Comparison of ENCODE assay signal across 1 cellular context in the genomic region with DNA sequence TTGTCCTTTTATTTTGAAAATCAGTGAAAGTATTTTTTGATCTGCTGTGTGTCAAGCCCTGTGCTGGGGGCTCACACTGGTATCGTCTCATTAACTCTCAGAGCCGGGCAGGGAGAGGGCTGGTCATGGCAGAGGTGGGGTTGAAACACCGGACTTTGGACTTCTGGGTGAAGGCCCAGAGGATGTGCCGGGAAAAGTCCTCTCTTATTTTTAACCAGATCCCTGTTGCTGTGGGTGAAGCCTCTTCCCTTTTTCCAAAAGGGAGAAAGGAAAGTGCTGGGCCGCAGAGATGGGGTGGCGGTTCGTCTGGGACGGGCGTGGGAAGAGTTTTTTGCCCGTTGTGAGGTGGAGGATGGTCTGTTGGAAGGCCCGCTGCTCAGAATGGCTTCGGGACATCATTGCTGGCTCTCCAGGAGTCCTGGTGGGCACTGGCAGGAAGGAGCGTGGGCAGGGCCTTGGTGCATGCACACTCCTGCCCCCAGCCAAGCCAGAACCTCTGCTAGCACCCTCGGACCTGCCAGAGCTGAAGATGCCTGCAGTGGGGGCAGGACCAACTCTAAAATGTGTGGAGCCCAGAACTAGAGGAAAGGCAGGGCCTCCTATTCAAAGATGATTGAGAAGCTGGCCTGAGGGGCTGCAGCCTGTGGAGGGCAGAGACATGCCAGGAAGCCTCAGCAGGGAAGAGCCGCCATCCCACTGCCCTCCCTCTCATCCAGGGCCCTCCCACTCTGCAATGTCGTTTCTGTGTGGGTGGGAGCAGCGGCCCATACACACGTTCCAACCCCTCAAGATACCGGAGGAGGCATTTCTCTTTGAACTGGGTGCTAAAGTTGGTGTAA.
TF ChIP-seq lines count a peak whose summit lies in the region.

No MANE protein-coding gene starts in this region.

TF ChIP-seq in HepG2, 621 proteins besides CTCF, POLR2A, EP300 and RAD21 (continued from another document and continues in another):
- TF ChIP-seq, protein P1, sequence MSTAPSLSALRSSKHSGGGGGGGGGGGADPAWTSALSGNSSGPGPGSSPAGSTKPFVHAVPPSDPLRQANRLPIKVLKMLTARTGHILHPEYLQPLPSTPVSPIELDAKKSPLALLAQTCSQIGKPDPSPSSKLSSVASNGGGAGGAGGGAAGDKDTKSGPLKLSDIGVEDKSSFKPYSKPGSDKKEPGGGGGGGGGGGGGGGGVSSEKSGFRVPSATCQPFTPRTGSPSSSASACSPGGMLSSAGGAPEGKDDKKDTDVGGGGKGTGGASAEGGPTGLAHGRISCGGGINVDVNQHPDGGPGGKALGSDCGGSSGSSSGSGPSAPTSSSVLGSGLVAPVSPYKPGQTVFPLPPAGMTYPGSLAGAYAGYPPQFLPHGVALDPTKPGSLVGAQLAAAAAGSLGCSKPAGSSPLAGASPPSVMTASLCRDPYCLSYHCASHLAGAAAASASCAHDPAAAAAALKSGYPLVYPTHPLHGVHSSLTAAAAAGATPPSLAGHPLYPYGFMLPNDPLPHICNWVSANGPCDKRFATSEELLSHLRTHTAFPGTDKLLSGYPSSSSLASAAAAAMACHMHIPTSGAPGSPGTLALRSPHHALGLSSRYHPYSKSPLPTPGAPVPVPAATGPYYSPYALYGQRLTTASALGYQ (CRISPR knock-in tag; IDR thresholded peaks at IDR 0.05): no peak
- TF ChIP-seq, protein P2, sequence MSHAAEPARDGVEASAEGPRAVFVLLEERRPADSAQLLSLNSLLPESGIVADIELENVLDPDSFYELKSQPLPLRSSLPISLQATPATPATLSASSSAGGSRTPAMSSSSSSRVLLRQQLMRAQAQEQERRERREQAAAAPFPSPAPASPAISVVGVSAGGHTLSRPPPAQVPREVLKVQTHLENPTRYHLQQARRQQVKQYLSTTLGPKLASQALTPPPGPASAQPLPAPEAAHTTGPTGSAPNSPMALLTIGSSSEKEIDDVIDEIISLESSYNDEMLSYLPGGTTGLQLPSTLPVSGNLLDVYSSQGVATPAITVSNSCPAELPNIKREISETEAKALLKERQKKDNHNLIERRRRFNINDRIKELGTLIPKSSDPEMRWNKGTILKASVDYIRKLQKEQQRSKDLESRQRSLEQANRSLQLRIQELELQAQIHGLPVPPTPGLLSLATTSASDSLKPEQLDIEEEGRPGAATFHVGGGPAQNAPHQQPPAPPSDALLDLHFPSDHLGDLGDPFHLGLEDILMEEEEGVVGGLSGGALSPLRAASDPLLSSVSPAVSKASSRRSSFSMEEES (CRISPR knock-in tag; IDR thresholded peaks at IDR 0.05): no peak
- TF ChIP-seq ASH2L (IDR thresholded peaks at IDR 0.05; ENCODE audit: insufficient read length, low read depth, low read length) (peak; percentile 75), SMAD9 (CRISPR knock-in tag; IDR thresholded peaks at IDR 0.05) (no peak), ONECUT2 (CRISPR knock-in tag; IDR thresholded peaks at IDR 0.05) (no peak), ZNF614 (CRISPR knock-in tag; IDR thresholded peaks at IDR 0.05; ENCODE audit: borderline replicate concordance) (peak; percentile 26; the same call in 1 of the 2 replicates), ZNF431 (CRISPR knock-in tag; IDR thresholded peaks at IDR 0.05; ENCODE audit: borderline replicate concordance, low read depth) (no peak), ZNF17 (CRISPR knock-in tag; IDR thresholded peaks at IDR 0.05) (no peak), ZFX (CRISPR knock-in tag; IDR thresholded peaks at IDR 0.05; ENCODE audit: low read depth) (peak; percentile 58), ZBTB42 (CRISPR knock-in tag; IDR thresholded peaks at IDR 0.05) (no peak), RCOR2 (CRISPR knock-in tag; IDR thresholded peaks at IDR 0.05) (0 out of 2 replicates have a peak, but pooled peaks have one; percentile 16), SOX5 (CRISPR knock-in tag; IDR thresholded peaks at IDR 0.05; ENCODE audit: borderline replicate concordance) (peak; percentile 41; the same call in 1 of the 2 replicates), RXRA (CRISPR knock-in tag; IDR thresholded peaks at IDR 0.05) (peak; percentile 29; the same call in 1 of the 2 replicates), NBN (conservative IDR thresholded peaks at IDR 0.05) (no peak), DPF2 (CRISPR knock-in tag; IDR thresholded peaks at IDR 0.05; ENCODE audit: borderline replicate concordance, low read depth) (no peak), ZNF501 (CRISPR knock-in tag; IDR thresholded peaks at IDR 0.05) (no peak; the same call in 1 of the 2 replicates), HNRNPLL (IDR thresholded peaks at IDR 0.05; ENCODE audit: low read depth, low read length, poor library complexity, severe bottlenecking) (no peak), RFX5 (IDR thresholded peaks at IDR 0.05; ENCODE audit: low read depth, low read length) (no peak), ZNF343 (CRISPR knock-in tag; IDR thresholded peaks at IDR 0.05) (no peak), ZC3H13 (CRISPR knock-in tag; IDR thresholded peaks at IDR 0.05) (no peak), RBFOX2 (IDR thresholded peaks at IDR 0.05; ENCODE audit: low read depth, low read length) (no peak), HES4 (CRISPR knock-in tag; IDR thresholded peaks at IDR 0.05; ENCODE audit: borderline replicate concordance) (peak; percentile 44; the same call in 1 of the 2 replicates), REPIN1 (CRISPR knock-in tag; IDR thresholded peaks at IDR 0.05; ENCODE audit: borderline replicate concordance, low read depth) (peak; percentile 55; the same call in 1 of the 2 replicates), ZNF766 (CRISPR knock-in tag; IDR thresholded peaks at IDR 0.05; ENCODE audit: borderline replicate concordance) (no peak)
- TF ChIP-seq, protein P3, sequence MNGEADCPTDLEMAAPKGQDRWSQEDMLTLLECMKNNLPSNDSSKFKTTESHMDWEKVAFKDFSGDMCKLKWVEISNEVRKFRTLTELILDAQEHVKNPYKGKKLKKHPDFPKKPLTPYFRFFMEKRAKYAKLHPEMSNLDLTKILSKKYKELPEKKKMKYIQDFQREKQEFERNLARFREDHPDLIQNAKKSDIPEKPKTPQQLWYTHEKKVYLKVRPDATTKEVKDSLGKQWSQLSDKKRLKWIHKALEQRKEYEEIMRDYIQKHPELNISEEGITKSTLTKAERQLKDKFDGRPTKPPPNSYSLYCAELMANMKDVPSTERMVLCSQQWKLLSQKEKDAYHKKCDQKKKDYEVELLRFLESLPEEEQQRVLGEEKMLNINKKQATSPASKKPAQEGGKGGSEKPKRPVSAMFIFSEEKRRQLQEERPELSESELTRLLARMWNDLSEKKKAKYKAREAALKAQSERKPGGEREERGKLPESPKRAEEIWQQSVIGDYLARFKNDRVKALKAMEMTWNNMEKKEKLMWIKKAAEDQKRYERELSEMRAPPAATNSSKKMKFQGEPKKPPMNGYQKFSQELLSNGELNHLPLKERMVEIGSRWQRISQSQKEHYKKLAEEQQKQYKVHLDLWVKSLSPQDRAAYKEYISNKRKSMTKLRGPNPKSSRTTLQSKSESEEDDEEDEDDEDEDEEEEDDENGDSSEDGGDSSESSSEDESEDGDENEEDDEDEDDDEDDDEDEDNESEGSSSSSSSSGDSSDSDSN (CRISPR knock-in tag; IDR thresholded peaks at IDR 0.05): no peak
- TF ChIP-seq, protein P4, sequence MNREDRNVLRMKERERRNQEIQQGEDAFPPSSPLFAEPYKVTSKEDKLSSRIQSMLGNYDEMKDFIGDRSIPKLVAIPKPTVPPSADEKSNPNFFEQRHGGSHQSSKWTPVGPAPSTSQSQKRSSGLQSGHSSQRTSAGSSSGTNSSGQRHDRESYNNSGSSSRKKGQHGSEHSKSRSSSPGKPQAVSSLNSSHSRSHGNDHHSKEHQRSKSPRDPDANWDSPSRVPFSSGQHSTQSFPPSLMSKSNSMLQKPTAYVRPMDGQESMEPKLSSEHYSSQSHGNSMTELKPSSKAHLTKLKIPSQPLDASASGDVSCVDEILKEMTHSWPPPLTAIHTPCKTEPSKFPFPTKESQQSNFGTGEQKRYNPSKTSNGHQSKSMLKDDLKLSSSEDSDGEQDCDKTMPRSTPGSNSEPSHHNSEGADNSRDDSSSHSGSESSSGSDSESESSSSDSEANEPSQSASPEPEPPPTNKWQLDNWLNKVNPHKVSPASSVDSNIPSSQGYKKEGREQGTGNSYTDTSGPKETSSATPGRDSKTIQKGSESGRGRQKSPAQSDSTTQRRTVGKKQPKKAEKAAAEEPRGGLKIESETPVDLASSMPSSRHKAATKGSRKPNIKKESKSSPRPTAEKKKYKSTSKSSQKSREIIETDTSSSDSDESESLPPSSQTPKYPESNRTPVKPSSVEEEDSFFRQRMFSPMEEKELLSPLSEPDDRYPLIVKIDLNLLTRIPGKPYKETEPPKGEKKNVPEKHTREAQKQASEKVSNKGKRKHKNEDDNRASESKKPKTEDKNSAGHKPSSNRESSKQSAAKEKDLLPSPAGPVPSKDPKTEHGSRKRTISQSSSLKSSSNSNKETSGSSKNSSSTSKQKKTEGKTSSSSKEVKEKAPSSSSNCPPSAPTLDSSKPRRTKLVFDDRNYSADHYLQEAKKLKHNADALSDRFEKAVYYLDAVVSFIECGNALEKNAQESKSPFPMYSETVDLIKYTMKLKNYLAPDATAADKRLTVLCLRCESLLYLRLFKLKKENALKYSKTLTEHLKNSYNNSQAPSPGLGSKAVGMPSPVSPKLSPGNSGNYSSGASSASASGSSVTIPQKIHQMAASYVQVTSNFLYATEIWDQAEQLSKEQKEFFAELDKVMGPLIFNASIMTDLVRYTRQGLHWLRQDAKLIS (CRISPR knock-in tag; IDR thresholded peaks at IDR 0.05): no peak
- TF ChIP-seq, protein P5, sequence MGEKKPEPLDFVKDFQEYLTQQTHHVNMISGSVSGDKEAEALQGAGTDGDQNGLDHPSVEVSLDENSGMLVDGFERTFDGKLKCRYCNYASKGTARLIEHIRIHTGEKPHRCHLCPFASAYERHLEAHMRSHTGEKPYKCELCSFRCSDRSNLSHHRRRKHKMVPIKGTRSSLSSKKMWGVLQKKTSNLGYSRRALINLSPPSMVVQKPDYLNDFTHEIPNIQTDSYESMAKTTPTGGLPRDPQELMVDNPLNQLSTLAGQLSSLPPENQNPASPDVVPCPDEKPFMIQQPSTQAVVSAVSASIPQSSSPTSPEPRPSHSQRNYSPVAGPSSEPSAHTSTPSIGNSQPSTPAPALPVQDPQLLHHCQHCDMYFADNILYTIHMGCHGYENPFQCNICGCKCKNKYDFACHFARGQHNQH (CRISPR knock-in tag; IDR thresholded peaks at IDR 0.05): 0 out of 2 replicates have a peak, but pooled peaks have one; percentile 28
- TF ChIP-seq, protein P6, sequence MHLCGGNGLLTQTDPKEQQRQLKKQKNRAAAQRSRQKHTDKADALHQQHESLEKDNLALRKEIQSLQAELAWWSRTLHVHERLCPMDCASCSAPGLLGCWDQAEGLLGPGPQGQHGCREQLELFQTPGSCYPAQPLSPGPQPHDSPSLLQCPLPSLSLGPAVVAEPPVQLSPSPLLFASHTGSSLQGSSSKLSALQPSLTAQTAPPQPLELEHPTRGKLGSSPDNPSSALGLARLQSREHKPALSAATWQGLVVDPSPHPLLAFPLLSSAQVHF (CRISPR knock-in tag; IDR thresholded peaks at IDR 0.05): no peak
- TF ChIP-seq, protein P7, sequence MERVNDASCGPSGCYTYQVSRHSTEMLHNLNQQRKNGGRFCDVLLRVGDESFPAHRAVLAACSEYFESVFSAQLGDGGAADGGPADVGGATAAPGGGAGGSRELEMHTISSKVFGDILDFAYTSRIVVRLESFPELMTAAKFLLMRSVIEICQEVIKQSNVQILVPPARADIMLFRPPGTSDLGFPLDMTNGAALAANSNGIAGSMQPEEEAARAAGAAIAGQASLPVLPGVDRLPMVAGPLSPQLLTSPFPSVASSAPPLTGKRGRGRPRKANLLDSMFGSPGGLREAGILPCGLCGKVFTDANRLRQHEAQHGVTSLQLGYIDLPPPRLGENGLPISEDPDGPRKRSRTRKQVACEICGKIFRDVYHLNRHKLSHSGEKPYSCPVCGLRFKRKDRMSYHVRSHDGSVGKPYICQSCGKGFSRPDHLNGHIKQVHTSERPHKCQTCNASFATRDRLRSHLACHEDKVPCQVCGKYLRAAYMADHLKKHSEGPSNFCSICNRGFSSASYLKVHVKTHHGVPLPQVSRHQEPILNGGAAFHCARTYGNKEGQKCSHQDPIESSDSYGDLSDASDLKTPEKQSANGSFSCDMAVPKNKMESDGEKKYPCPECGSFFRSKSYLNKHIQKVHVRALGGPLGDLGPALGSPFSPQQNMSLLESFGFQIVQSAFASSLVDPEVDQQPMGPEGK (CRISPR knock-in tag; IDR thresholded peaks at IDR 0.05): peak; percentile 48; the same call in 1 of the 2 replicates
- TF ChIP-seq, protein P8, sequence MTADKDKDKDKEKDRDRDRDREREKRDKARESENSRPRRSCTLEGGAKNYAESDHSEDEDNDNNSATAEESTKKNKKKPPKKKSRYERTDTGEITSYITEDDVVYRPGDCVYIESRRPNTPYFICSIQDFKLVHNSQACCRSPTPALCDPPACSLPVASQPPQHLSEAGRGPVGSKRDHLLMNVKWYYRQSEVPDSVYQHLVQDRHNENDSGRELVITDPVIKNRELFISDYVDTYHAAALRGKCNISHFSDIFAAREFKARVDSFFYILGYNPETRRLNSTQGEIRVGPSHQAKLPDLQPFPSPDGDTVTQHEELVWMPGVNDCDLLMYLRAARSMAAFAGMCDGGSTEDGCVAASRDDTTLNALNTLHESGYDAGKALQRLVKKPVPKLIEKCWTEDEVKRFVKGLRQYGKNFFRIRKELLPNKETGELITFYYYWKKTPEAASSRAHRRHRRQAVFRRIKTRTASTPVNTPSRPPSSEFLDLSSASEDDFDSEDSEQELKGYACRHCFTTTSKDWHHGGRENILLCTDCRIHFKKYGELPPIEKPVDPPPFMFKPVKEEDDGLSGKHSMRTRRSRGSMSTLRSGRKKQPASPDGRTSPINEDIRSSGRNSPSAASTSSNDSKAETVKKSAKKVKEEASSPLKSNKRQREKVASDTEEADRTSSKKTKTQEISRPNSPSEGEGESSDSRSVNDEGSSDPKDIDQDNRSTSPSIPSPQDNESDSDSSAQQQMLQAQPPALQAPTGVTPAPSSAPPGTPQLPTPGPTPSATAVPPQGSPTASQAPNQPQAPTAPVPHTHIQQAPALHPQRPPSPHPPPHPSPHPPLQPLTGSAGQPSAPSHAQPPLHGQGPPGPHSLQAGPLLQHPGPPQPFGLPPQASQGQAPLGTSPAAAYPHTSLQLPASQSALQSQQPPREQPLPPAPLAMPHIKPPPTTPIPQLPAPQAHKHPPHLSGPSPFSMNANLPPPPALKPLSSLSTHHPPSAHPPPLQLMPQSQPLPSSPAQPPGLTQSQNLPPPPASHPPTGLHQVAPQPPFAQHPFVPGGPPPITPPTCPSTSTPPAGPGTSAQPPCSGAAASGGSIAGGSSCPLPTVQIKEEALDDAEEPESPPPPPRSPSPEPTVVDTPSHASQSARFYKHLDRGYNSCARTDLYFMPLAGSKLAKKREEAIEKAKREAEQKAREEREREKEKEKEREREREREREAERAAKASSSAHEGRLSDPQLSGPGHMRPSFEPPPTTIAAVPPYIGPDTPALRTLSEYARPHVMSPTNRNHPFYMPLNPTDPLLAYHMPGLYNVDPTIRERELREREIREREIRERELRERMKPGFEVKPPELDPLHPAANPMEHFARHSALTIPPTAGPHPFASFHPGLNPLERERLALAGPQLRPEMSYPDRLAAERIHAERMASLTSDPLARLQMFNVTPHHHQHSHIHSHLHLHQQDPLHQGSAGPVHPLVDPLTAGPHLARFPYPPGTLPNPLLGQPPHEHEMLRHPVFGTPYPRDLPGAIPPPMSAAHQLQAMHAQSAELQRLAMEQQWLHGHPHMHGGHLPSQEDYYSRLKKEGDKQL (CRISPR knock-in tag; IDR thresholded peaks at IDR 0.05; ENCODE audit: low read depth): no peak
- TF ChIP-seq, protein P9, sequence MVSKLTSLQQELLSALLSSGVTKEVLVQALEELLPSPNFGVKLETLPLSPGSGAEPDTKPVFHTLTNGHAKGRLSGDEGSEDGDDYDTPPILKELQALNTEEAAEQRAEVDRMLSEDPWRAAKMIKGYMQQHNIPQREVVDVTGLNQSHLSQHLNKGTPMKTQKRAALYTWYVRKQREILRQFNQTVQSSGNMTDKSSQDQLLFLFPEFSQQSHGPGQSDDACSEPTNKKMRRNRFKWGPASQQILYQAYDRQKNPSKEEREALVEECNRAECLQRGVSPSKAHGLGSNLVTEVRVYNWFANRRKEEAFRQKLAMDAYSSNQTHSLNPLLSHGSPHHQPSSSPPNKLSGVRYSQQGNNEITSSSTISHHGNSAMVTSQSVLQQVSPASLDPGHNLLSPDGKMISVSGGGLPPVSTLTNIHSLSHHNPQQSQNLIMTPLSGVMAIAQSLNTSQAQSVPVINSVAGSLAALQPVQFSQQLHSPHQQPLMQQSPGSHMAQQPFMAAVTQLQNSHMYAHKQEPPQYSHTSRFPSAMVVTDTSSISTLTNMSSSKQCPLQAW (CRISPR knock-in tag; IDR thresholded peaks at IDR 0.05): no peak
